ENCODE assay signal across 8 cellular contexts in the genomic region with DNA sequence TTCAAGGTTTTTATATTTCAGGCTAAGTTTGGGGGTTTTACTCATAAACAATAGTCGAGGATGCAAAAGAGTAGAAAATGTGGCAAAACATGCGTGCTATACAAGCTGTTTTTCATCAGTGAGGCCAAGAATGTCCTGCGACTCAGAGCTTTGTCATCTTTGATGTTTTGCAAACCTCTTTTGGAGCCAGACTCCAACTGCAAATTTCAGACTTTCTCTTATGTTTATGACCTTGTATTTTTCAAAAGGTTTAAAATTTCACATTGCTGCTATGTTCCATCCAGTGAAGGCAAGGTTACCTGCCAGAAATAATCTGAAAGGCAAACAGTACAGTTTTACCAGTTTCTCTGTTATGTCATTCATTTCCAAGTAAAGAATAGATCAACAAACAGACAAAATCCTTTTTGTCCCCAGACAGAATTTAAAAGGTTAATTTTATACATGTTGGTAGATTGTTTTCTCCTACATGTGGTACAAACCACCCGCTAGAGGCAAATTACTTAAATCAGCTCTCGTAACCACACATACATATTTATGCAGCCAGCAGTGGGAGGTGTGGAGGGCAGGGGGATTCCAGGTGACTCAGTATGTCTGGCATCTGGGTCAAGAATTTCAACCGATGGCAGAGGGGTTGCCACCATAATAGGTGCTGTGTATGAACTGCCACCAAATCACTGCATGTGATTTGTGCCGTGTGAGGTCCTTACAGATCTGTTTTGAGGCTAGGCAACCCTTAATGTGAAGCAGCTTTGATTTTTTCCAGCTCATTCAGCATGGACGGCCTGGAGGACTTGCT.
DNase-seq lines count a peak whose midpoint lies in the region; ATAC-seq, FAIRE-seq and TF ChIP-seq lines count a peak whose summit lies in the region.

No MANE protein-coding gene starts in this region.

- peaks cover 18% of the 10 kb centered on the region for H3K4me1 Mint-ChIP-seq in activated naive CD4-positive, alpha-beta T cell treated with anti-CD3 and anti-CD28 coated beads, Interleukin-2, amount 50 U/mL, for 24 hours
- no peaks in the 10 kb centered on the region for H3K4me1 Mint-ChIP-seq in memory B cell

- H3K36me3 ChIP-seq in small intestine (ENCODE audit: control insufficient read depth in 2 of 2, insufficient read depth in 2 of 2, low read length in 2 of 2), result no peaks in the 10 kb centered on the region

- H3K4me3 Mint-ChIP-seq in activated naive CD4-positive, alpha-beta T cell treated with anti-CD3 and anti-CD28 coated beads, Interleukin-2, amount 50 U/mL, for 24 hours, result peak overlapping the region; percentile 23
- H3K4me3 Mint-ChIP-seq in memory B cell, result no peak overlapping the region

- H3K27ac Mint-ChIP-seq in activated naive CD4-positive, alpha-beta T cell treated with anti-CD3 and anti-CD28 coated beads, Interleukin-2, amount 50 U/mL, for 24 hours, result peak overlapping the region; percentile 77
- no peak overlapping the region for H3K27ac Mint-ChIP-seq in memory B cell

- H3K4me3 ChIP-seq in small intestine (ENCODE audit: low read depth in 1 of 2, low read length in 2 of 2), result no peak overlapping the region

- H3K27me3 ChIP-seq in small intestine (ENCODE audit: control insufficient read depth in 2 of 2, insufficient read depth in 2 of 2, low read length in 2 of 2), result no peaks in the 10 kb centered on the region

- H3K27me3 Mint-ChIP-seq in activated naive CD4-positive, alpha-beta T cell treated with anti-CD3 and anti-CD28 coated beads, Interleukin-2, amount 50 U/mL, for 24 hours, result peaks cover 4% of the 10 kb centered on the region
- peaks cover 13% of the 10 kb centered on the region for H3K27me3 Mint-ChIP-seq in memory B cell

- no peak for TF ChIP-seq CTCF in AG09319 (IDR thresholded peaks at IDR 0.05; ENCODE audit: low read depth, low read length)

- peak; percentile 64 for ATAC-seq in HG03378 (IDR thresholded peaks at IDR 0.05; ENCODE audit: unreplicated experiment)
- ATAC-seq in memory B cell (ENCODE audit: low read depth), result peak; percentile 67

- H3K9me3 ChIP-seq in small intestine (ENCODE audit: control insufficient read depth, low read depth), result no peaks in the 10 kb centered on the region

- H3K27ac ChIP-seq in small intestine (ENCODE audit: low read depth in 1 of 2, low read length in 1 of 2), result no peak overlapping the region

- no peaks in the 10 kb centered on the region for H3K36me3 Mint-ChIP-seq in activated naive CD4-positive, alpha-beta T cell treated with anti-CD3 and anti-CD28 coated beads, Interleukin-2, amount 50 U/mL, for 24 hours
- no peaks in the 10 kb centered on the region for H3K36me3 Mint-ChIP-seq in memory B cell

- 62 to 80% (median 68%) methylated on average over 8 of the region's 8 CpGs for WGBS in small intestine, 3 donors

- peak; percentile 60 for DNase-seq in AG09319 (ENCODE audit: extremely low read depth, low read depth)
- no peak for DNase-seq in memory B cell (ENCODE audit: low spot score in 2 of 2)
- DNase-seq in NCI-H748 treated with DMSO at 0.1 percent for 48 hours (lab: John Stamatoyannopoulos, UW), result no peak
- DNase-seq in NCI-H748 (lab: John Stamatoyannopoulos, UW; ENCODE audit: unreplicated experiment), result no peak
- DNase-seq in HuH-7 (ENCODE audit: low spot score), result no peak
- DNase-seq in small intestine, result no peak

- H3K4me1 ChIP-seq in small intestine (ENCODE audit: control insufficient read depth in 2 of 2, insufficient read depth in 1 of 2, low read depth in 1 of 2, low read length in 1 of 2), result no peaks in the 10 kb centered on the region

- no peak for FAIRE-seq in small intestine (lab: Jason Lieb, UNC)

- no peaks in the 10 kb centered on the region for H3K9me3 Mint-ChIP-seq in activated naive CD4-positive, alpha-beta T cell treated with anti-CD3 and anti-CD28 coated beads, Interleukin-2, amount 50 U/mL, for 24 hours
- H3K9me3 Mint-ChIP-seq in memory B cell, result no peaks in the 10 kb centered on the region
